Comparison of ENCODE assay signal across 14 cellular contexts in the genomic region with DNA sequence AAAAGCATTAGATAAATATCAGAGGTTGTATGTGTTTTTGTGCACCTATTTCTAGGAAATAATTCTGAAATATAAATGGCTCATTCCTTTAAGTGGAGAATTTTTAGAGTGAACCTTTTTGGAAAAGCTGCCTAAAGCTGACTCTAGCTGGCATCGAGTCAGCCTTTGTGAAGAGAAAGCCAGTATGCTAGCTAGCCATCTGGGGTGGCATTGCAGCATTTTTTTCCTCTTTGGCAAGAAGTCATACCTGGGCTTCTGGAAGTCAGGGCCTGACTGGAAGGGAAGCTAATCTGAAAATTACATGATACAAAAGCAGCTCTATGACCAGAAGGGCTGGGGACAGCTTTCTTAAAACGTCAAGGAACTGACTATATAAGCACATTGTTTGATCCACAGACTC. TPM values are rescaled to one million over a fixed set of nuclear protein-coding genes. Genes with fewer than 3 reads are reported as not detected.
DNase-seq lines count a peak whose midpoint lies in the region; ATAC-seq and TF ChIP-seq lines count a peak whose summit lies in the region.
"Had no signal": no experiment of that assay in that cellular context is flagged by ENCODE, and none has a peak within 500 bp of the region (broad histone marks: within the 10 kb centered on the region; RNA-seq: fewer than 3 reads in every experiment).

No MANE protein-coding gene starts in this region.

- H3K36me3 Mint-ChIP-seq in activated naive CD4-positive, alpha-beta T cell treated with anti-CD3 and anti-CD28 coated beads, Interleukin-2, amount 10 ng/mL, durations not matched to agents 7 days and 5 days = peaks cover 71% of the 10 kb centered on the region
- peaks cover 59% of the 10 kb centered on the region for H3K36me3 Mint-ChIP-seq in activated naive CD4-positive, alpha-beta T cell treated with anti-CD3 and anti-CD28 coated beads for 36 hours (ENCODE audit: low read depth)

- no peak for DNase-seq in activated naive CD4-positive, alpha-beta T cell treated with anti-CD3 and anti-CD28 coated beads, Interleukin-2, amount 10 ng/mL, durations not matched to agents 7 days and 5 days
- DNase-seq in activated naive CD4-positive, alpha-beta T cell treated with anti-CD3 and anti-CD28 coated beads for 36 hours = no peak
- DNase-seq in body of pancreas = peak in 3 of 4 donors; percentile 31 to 37 (median 32)
- peak; percentile 58 for DNase-seq in medulla oblongata (ENCODE audit: extremely low spot score)
- DNase-seq in uterus = no peak
- no peak for DNase-seq in activated naive CD4-positive, alpha-beta T cell treated with anti-CD3 and anti-CD28 coated beads, Interleukin-2, amount 50 U/mL, for 16 hours
- DNase-seq in upper lobe of left lung = no peak
- DNase-seq: activated CD4-positive, alpha-beta T cell treated with anti-CD3 and anti-CD28 coated beads, Interleukin-2, amount 50 U/mL, for 48 hours; amniotic stem cell; gastrocnemius medialis; naive B cell; NCI-H1436 had no signal

- H3K27me3 ChIP-seq in body of pancreas (no peaks in the 10 kb centered on the region), uterus (no peaks in the 10 kb centered on the region), upper lobe of left lung (no peaks in the 10 kb centered on the region)
- H3K27me3 ChIP-seq: gastrocnemius medialis had no signal

- TF ChIP-seq EP300 in upper lobe of left lung (IDR thresholded peaks at IDR 0.05) = no peak

- H3K4me1 ChIP-seq in body of pancreas = peaks cover 9% of the 10 kb centered on the region
- H3K4me1 ChIP-seq in uterus = no peaks in the 10 kb centered on the region
- H3K4me1 ChIP-seq in upper lobe of left lung = peaks cover 0 to 5% (median 0%) of the 10 kb centered on the region in 4 donors

- H3K4me3 Mint-ChIP-seq in activated naive CD4-positive, alpha-beta T cell treated with anti-CD3 and anti-CD28 coated beads, Interleukin-2, amount 10 ng/mL, durations not matched to agents 7 days and 5 days = no peak overlapping the region
- H3K4me3 Mint-ChIP-seq in activated naive CD4-positive, alpha-beta T cell treated with anti-CD3 and anti-CD28 coated beads for 36 hours = no peak overlapping the region
- H3K4me3 Mint-ChIP-seq: naive B cell had no signal

- intact Hi-C loops in activated naive CD4-positive, alpha-beta T cell treated with anti-CD3 and anti-CD28 coated beads for 36 hours (cut with micrococcal nuclease) = no loop called here
- intact Hi-C loops in body of pancreas (cut with DNase I) = no loop called here
- intact Hi-C loops in uterus (cut with DNase I; ENCODE audit: low total_unique reads) = no loop called here

- no peak for TF ChIP-seq POLR2A in body of pancreas (IDR thresholded peaks at IDR 0.05)
- no peak for TF ChIP-seq POLR2A in uterus (IDR thresholded peaks at IDR 0.05)
- TF ChIP-seq POLR2A in upper lobe of left lung (IDR thresholded peaks at IDR 0.05) = no peak

- peaks cover 16% of the 10 kb centered on the region for H3K4me1 Mint-ChIP-seq in activated naive CD4-positive, alpha-beta T cell treated with anti-CD3 and anti-CD28 coated beads, Interleukin-2, amount 10 ng/mL, durations not matched to agents 7 days and 5 days
- H3K4me1 Mint-ChIP-seq in activated naive CD4-positive, alpha-beta T cell treated with anti-CD3 and anti-CD28 coated beads for 36 hours (ENCODE audit: low read depth) = peaks cover 38% of the 10 kb centered on the region

- H3K27me3 Mint-ChIP-seq in activated naive CD4-positive, alpha-beta T cell treated with anti-CD3 and anti-CD28 coated beads, Interleukin-2, amount 10 ng/mL, durations not matched to agents 7 days and 5 days = no peaks in the 10 kb centered on the region
- H3K27me3 Mint-ChIP-seq in activated naive CD4-positive, alpha-beta T cell treated with anti-CD3 and anti-CD28 coated beads for 36 hours (ENCODE audit: low read depth) = no peaks in the 10 kb centered on the region
- H3K27me3 Mint-ChIP-seq: naive B cell had no signal

- H3K4me3 ChIP-seq in body of pancreas (no peak overlapping the region), uterus (no peak overlapping the region), upper lobe of left lung (no peak overlapping the region)
- H3K4me3 ChIP-seq: gastrocnemius medialis had no signal

- H3K36me3 ChIP-seq in body of pancreas (replicated peaks in 1 of 2; ENCODE audit: insufficient read depth in 1 of 2, low read depth in 2 of 2) (peaks cover 4 to 23% of the 10 kb centered on the region in 2 donors), uterus (no peaks in the 10 kb centered on the region), upper lobe of left lung (peaks cover 19 to 87% (median 46%) of the 10 kb centered on the region in 4 donors)

- CTCF ChIA-PET in activated naive CD4-positive, alpha-beta T cell treated with anti-CD3 and anti-CD28 coated beads, Interleukin-2, amount 10 ng/mL, durations not matched to agents 7 days and 5 days (lab: Charles Lee) = interaction anchor here (5.2 kb wide), 1 partner anchor 80 kb away, joined by 23 read pairs; a partner anchor contains a TSS
- CTCF ChIA-PET in activated naive CD4-positive, alpha-beta T cell treated with anti-CD3 and anti-CD28 coated beads for 36 hours (lab: Charles Lee) = interaction anchor here (1.1 kb wide), 1 partner anchor 11 kb away, joined by 3 read pairs; no protein-coding TSS in a partner anchor

- H3K9me3 ChIP-seq in body of pancreas (no peaks in the 10 kb centered on the region), uterus (no peaks in the 10 kb centered on the region), upper lobe of left lung (no peaks in the 10 kb centered on the region)
- H3K9me3 ChIP-seq: gastrocnemius medialis had no signal

- peak overlapping the region in 2 of 4 donors; percentile 4 to 23 for H3K27ac ChIP-seq in body of pancreas
- peak overlapping the region; percentile 5 to 33 for H3K27ac ChIP-seq in uterus
- no peak overlapping the region for H3K27ac ChIP-seq in upper lobe of left lung
- H3K27ac ChIP-seq: VCaP had no signal

- no peaks in the 10 kb centered on the region for H3K9me3 Mint-ChIP-seq in activated naive CD4-positive, alpha-beta T cell treated with anti-CD3 and anti-CD28 coated beads, Interleukin-2, amount 10 ng/mL, durations not matched to agents 7 days and 5 days
- H3K9me3 Mint-ChIP-seq in activated naive CD4-positive, alpha-beta T cell treated with anti-CD3 and anti-CD28 coated beads for 36 hours = no peaks in the 10 kb centered on the region
- H3K9me3 Mint-ChIP-seq: naive B cell had no signal

- TF ChIP-seq CTCF in body of pancreas (IDR thresholded peaks at IDR 0.05) = no peak
- no peak for TF ChIP-seq CTCF in uterus (IDR thresholded peaks at IDR 0.05)
- TF ChIP-seq CTCF in upper lobe of left lung (IDR thresholded peaks at IDR 0.05) = no peak

- H3K27ac Mint-ChIP-seq in activated naive CD4-positive, alpha-beta T cell treated with anti-CD3 and anti-CD28 coated beads, Interleukin-2, amount 10 ng/mL, durations not matched to agents 7 days and 5 days = peak overlapping the region; percentile 14
- H3K27ac Mint-ChIP-seq in activated naive CD4-positive, alpha-beta T cell treated with anti-CD3 and anti-CD28 coated beads for 36 hours = no peak overlapping the region

- ATAC-seq in body of pancreas (peak; percentile 50), HG02981 (IDR thresholded peaks at IDR 0.05; ENCODE audit: unreplicated experiment) (no peak), upper lobe of left lung (ENCODE audit: low FRiP score in 2 of 2) (no peak)
- ATAC-seq: gastrocnemius medialis had no signal

- WGBS in body of pancreas, 2 donors = 31% methylated on average over 2 of the region's 2 CpGs
- 50 to 65% methylated on average over 2 of the region's 2 CpGs for WGBS in upper lobe of left lung, 2 donors

RNA-seq across cellular contexts. Expression of a gene that starts 19.7 kb away (rescaled TPM):
- 100 to 1,000 TPM; 412 to 414 TPM for total RNA-seq in activated naive CD4-positive, alpha-beta T cell treated with anti-CD3 and anti-CD28 coated beads for 36 hours
- total RNA-seq in body of pancreas (10 to 100 TPM; 38.4 to 65.9 TPM), uterus (100 to 1,000 TPM in 1 of 4 donors, 10 to 100 TPM in 2, 1 to 10 TPM in 1; 9.3 to 162 (median 40.4) TPM), upper lobe of left lung (100 to 1,000 TPM in 2 of 6 donors, 10 to 100 TPM in 4; 34.1 to 116 (median 66.0) TPM)

RNA-seq across cellular contexts. Expression of a gene that starts 53.7 kb away (rescaled TPM):
- 10 to 100 TPM; 46.1 to 51.0 TPM for total RNA-seq in activated naive CD4-positive, alpha-beta T cell treated with anti-CD3 and anti-CD28 coated beads for 36 hours
- total RNA-seq in body of pancreas (10 to 100 TPM; 31.4 to 45.2 TPM), uterus (100 to 1,000 TPM in 1 of 4 donors, 10 to 100 TPM in 3; 37.5 to 187 (median 54.8) TPM), upper lobe of left lung (10 to 100 TPM; 41.4 to 75.5 (median 60.7) TPM)

Comparison
In these comparisons a context has a peak if more than half of its experiments do, and no peak if none do; other contexts are left out.
1. DNase-seq: peak in body of pancreas (3 of 4) and medulla oblongata (single experiment); none in activated naive CD4-positive, alpha-beta T cell treated with anti-CD3 and anti-CD28 coated beads, Interleukin-2, amount 10 ng/mL, durations not matched to agents 7 days and 5 days (single experiment), activated naive CD4-positive, alpha-beta T cell treated with anti-CD3 and anti-CD28 coated beads for 36 hours (single experiment), uterus (0 of 2), activated naive CD4-positive, alpha-beta T cell treated with anti-CD3 and anti-CD28 coated beads, Interleukin-2, amount 50 U/mL, for 16 hours (single experiment) and upper lobe of left lung (0 of 2).
2. H3K27ac ChIP-seq: peak in uterus (2 of 2); none in upper lobe of left lung (0 of 4).